ENCODE assay signal across 21 cellular contexts in genomic region chr15:50865515-50866370, GRCh38.
"Had no signal": no experiment of that assay in that cellular context is flagged by ENCODE, and none has a peak within 500 bp of the region (broad histone marks: within the 10 kb centered on the region; RNA-seq: fewer than 3 reads in every experiment).

No MANE protein-coding gene starts in this region.

- H3K27me3 ChIP-seq: right atrium auricular region, sigmoid colon, stomach, transverse colon had no signal

- H3K27ac Mint-ChIP-seq: naive thymus-derived CD8-positive, alpha-beta T cell had no signal

- H3K9me3 Mint-ChIP-seq: naive thymus-derived CD8-positive, alpha-beta T cell; neural crest cell had no signal

- DNase-seq: effector CD8-positive, alpha-beta T cell; foreskin melanocyte; head of caudate nucleus; hippocampal formation; kidney glomerular epithelial cell; mammary epithelial cell; mucosa of descending colon; naive thymus-derived CD8-positive, alpha-beta T cell; posterior cingulate gyrus; sigmoid colon; stimulated activated CD4-positive, alpha-beta T cell treated with anti-CD3 and anti-CD28 coated beads, Interleukin-12 subunit alpha, Interleukin-12 subunit beta, amount 100 ng/mL, for 4 hours; stimulated activated naive CD4-positive, alpha-beta T cell; stomach; substantia nigra; transverse colon had no signal

- H3K4me1 Mint-ChIP-seq: naive thymus-derived CD8-positive, alpha-beta T cell; neural crest cell had no signal

- H3K36me3 ChIP-seq: right atrium auricular region, sigmoid colon, stomach, thoracic aorta, transverse colon had no signal

- ATAC-seq: left lobe of liver; naive thymus-derived CD8-positive, alpha-beta T cell had no signal

- H3K4me3 Mint-ChIP-seq: naive thymus-derived CD8-positive, alpha-beta T cell; neural crest cell had no signal

- H3K4me1 ChIP-seq: right atrium auricular region, sigmoid colon, stomach had no signal

- H3K9me3 ChIP-seq: mucosa of descending colon, right atrium auricular region, sigmoid colon, stomach, thoracic aorta, transverse colon had no signal

- H3K27ac ChIP-seq: coronary artery, right atrium auricular region, sigmoid colon, skin epidermis, stomach, thoracic aorta had no signal

- H3K36me3 Mint-ChIP-seq: naive thymus-derived CD8-positive, alpha-beta T cell had no signal

- H3K4me3 ChIP-seq: coronary artery, mucosa of descending colon, right atrium auricular region, sigmoid colon, skin epidermis, stomach, thoracic aorta, transverse colon had no signal
